In genomic region chr6:13407709-13408695, GRCh38 we compare ENCODE assay signal across 10 cellular contexts.
DNase-seq lines count a peak whose midpoint lies in the region; ATAC-seq and TF ChIP-seq lines count a peak whose summit lies in the region.
"Had no signal": no experiment of that assay in that cellular context is flagged by ENCODE, and none has a peak within 500 bp of the region (broad histone marks: within the 10 kb centered on the region; RNA-seq: fewer than 3 reads in every experiment).

No MANE protein-coding gene starts in this region.

- POLR2A ChIA-PET in activated CD4-positive, alpha-beta T cell treated with anti-CD3 and anti-CD28 coated beads, Interleukin-2, amount 10 ng/mL, durations not matched to agents 7 days and 5 days (lab: Charles Lee), result no interaction called here

- no peaks in the 10 kb centered on the region for H3K9me3 ChIP-seq in sigmoid colon

- TF ChIP-seq EP300 in sigmoid colon (IDR thresholded peaks at IDR 0.05), result no peak

- intact Hi-C loops in sigmoid colon (cut with DNase I), result no loop called here

- H3K4me3 ChIP-seq in sigmoid colon, result no peak overlapping the region

- H3K36me3 Mint-ChIP-seq in activated CD4-positive, alpha-beta T cell treated with anti-CD3 and anti-CD28 coated beads, Interleukin-2, amount 10 ng/mL, durations not matched to agents 7 days and 5 days (ENCODE audit: low read depth), result no peaks in the 10 kb centered on the region
- H3K36me3 Mint-ChIP-seq: activated naive CD8-positive, alpha-beta T cell had no signal

- H3K4me1 ChIP-seq in sigmoid colon, result peaks cover 0 to 69% (median 39%) of the 10 kb centered on the region in 4 donors

- H3K27ac ChIP-seq in sigmoid colon, result peak overlapping the region in 3 of 4 donors; percentile 56 to 61 (median 59)

- TF ChIP-seq POLR2A in sigmoid colon (IDR thresholded peaks at IDR 0.05), result no peak

- H3K9me3 Mint-ChIP-seq in activated CD4-positive, alpha-beta T cell treated with anti-CD3 and anti-CD28 coated beads, Interleukin-2, amount 10 ng/mL, durations not matched to agents 7 days and 5 days, result no peaks in the 10 kb centered on the region

- H3K27ac Mint-ChIP-seq in activated CD4-positive, alpha-beta T cell treated with anti-CD3 and anti-CD28 coated beads, Interleukin-2, amount 10 ng/mL, durations not matched to agents 7 days and 5 days, result no peak overlapping the region
- H3K27ac Mint-ChIP-seq: activated naive CD8-positive, alpha-beta T cell; stimulated activated naive B cell treated with anti-CD40 and anti-IgM and Interleukin-4, amounts not matched to agents 10 μg/mL and 1 μg/mL and 100 μg/mL, for 72 hours had no signal

- no peaks in the 10 kb centered on the region for H3K4me1 Mint-ChIP-seq in activated CD4-positive, alpha-beta T cell treated with anti-CD3 and anti-CD28 coated beads, Interleukin-2, amount 10 ng/mL, durations not matched to agents 7 days and 5 days

- WGBS in sigmoid colon, 2 donors, result 87 to 92% methylated on average over 12 of the region's 12 CpGs

- no peak for TF ChIP-seq CTCF in sigmoid colon (IDR thresholded peaks at IDR 0.05)

- DNase-seq in GM04503 (ENCODE audit: low read depth) (peak; percentile 68), SW480 (ENCODE audit: low spot score) (peak; percentile 58), foreskin melanocyte (peak; percentile 92), sigmoid colon (no peak), NK-92 (lab: John Stamatoyannopoulos, UW; ENCODE audit: unreplicated experiment) (no peak), NCI-H1092 (lab: John Stamatoyannopoulos, UW) (no peak)
- DNase-seq in activated CD4-positive, alpha-beta T cell treated with anti-CD3 and anti-CD28 coated beads, Interleukin-2, amount 10 ng/mL, durations not matched to agents 7 days and 5 days, result no peak
- DNase-seq: stimulated activated naive B cell treated with anti-CD40 and anti-IgM and Interleukin-4, amounts not matched to agents 10 μg/mL and 1 μg/mL and 100 μg/mL, for 72 hours had no signal

- CTCF ChIA-PET in activated CD4-positive, alpha-beta T cell treated with anti-CD3 and anti-CD28 coated beads, Interleukin-2, amount 10 ng/mL, durations not matched to agents 7 days and 5 days (lab: Charles Lee), result interaction anchor here (0.7 to 1.6 kb wide), 2 partner anchors 10 to 21 kb away, joined by 3 to 4 read pairs; no protein-coding TSS in a partner anchor

- ATAC-seq in GM21381 (IDR thresholded peaks at IDR 0.05; ENCODE audit: unreplicated experiment), result no peak
- ATAC-seq: stimulated activated naive B cell treated with anti-CD40 and anti-IgM and Interleukin-4, amounts not matched to agents 10 μg/mL and 1 μg/mL and 100 μg/mL, for 72 hours had no signal

- no peaks in the 10 kb centered on the region for H3K27me3 ChIP-seq in sigmoid colon

- H3K4me3 Mint-ChIP-seq in activated CD4-positive, alpha-beta T cell treated with anti-CD3 and anti-CD28 coated beads, Interleukin-2, amount 10 ng/mL, durations not matched to agents 7 days and 5 days, result no peak overlapping the region
- H3K4me3 Mint-ChIP-seq: activated naive CD8-positive, alpha-beta T cell; stimulated activated naive B cell treated with anti-CD40 and anti-IgM and Interleukin-4, amounts not matched to agents 10 μg/mL and 1 μg/mL and 100 μg/mL, for 72 hours had no signal

- no peaks in the 10 kb centered on the region for H3K36me3 ChIP-seq in sigmoid colon

- no peaks in the 10 kb centered on the region for H3K27me3 Mint-ChIP-seq in activated CD4-positive, alpha-beta T cell treated with anti-CD3 and anti-CD28 coated beads, Interleukin-2, amount 10 ng/mL, durations not matched to agents 7 days and 5 days
- H3K27me3 Mint-ChIP-seq: activated naive CD8-positive, alpha-beta T cell; stimulated activated naive B cell treated with anti-CD40 and anti-IgM and Interleukin-4, amounts not matched to agents 10 μg/mL and 1 μg/mL and 100 μg/mL, for 72 hours had no signal

Comparison
In these comparisons a context has a peak if more than half of its experiments do, and no peak if none do; other contexts are left out.
1. DNase-seq: peak in GM04503 (single experiment), SW480 (single experiment) and foreskin melanocyte (single experiment); none in sigmoid colon (single experiment), NK-92 (single experiment), NCI-H1092 (single experiment) and activated CD4-positive, alpha-beta T cell treated with anti-CD3 and anti-CD28 coated beads, Interleukin-2, amount 10 ng/mL, durations not matched to agents 7 days and 5 days (single experiment).